ENCODE assay signal across 1 cellular context in the genomic region with DNA sequence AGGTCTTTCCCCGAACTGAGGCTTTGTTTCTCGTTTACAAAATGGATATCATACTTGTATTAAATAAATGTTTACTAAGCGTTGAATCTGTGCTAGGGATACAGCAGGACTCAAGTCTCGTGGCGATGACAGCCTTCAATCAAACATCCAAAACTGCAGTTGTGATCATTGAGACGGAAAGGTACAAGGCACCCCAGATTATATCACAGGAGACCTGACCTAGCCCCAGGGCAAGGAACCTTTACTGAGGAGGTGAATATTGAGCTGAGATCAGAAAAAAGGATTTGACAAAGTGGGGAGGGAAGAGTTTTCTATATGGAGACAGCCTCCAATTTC.
TF ChIP-seq lines count a peak whose summit lies in the region.

No MANE protein-coding gene starts in this region.

TF ChIP-seq in HepG2, 621 proteins besides CTCF, POLR2A, EP300 and RAD21 (continued from another document):
- TF ChIP-seq, protein P1, sequence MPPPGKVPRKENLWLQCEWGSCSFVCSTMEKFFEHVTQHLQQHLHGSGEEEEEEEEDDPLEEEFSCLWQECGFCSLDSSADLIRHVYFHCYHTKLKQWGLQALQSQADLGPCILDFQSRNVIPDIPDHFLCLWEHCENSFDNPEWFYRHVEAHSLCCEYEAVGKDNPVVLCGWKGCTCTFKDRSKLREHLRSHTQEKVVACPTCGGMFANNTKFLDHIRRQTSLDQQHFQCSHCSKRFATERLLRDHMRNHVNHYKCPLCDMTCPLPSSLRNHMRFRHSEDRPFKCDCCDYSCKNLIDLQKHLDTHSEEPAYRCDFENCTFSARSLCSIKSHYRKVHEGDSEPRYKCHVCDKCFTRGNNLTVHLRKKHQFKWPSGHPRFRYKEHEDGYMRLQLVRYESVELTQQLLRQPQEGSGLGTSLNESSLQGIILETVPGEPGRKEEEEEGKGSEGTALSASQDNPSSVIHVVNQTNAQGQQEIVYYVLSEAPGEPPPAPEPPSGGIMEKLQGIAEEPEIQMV (CRISPR knock-in tag; IDR thresholded peaks at IDR 0.05; ENCODE audit: low read depth): peak; percentile 10; the same call in 1 of the 2 replicates
- 0 out of 2 replicates have a peak, but pooled peaks have one; percentile 3 for TF ChIP-seq ZSCAN25 (CRISPR knock-in tag; IDR thresholded peaks at IDR 0.05)
- TF ChIP-seq HOXA9 (CRISPR knock-in tag; IDR thresholded peaks at IDR 0.05; ENCODE audit: borderline replicate concordance): 0 out of 2 replicates have a peak, but pooled peaks have one; percentile 15
- peak; percentile 8; the same call in 1 of the 2 replicates for TF ChIP-seq MZF1 (CRISPR knock-in tag; IDR thresholded peaks at IDR 0.05; ENCODE audit: borderline replicate concordance)
- TF ChIP-seq REPIN1 (CRISPR knock-in tag; IDR thresholded peaks at IDR 0.05; ENCODE audit: borderline replicate concordance, low read depth): no peak
- TF ChIP-seq RCOR2 (CRISPR knock-in tag; IDR thresholded peaks at IDR 0.05): 0 out of 2 replicates have a peak, but pooled peaks have one; percentile 3
- no peak for TF ChIP-seq ZNF331 (CRISPR knock-in tag; IDR thresholded peaks at IDR 0.05)
- TF ChIP-seq RBAK (CRISPR knock-in tag; IDR thresholded peaks at IDR 0.05): 0 out of 2 replicates have a peak, but pooled peaks have one; percentile 1
- TF ChIP-seq, protein P2, sequence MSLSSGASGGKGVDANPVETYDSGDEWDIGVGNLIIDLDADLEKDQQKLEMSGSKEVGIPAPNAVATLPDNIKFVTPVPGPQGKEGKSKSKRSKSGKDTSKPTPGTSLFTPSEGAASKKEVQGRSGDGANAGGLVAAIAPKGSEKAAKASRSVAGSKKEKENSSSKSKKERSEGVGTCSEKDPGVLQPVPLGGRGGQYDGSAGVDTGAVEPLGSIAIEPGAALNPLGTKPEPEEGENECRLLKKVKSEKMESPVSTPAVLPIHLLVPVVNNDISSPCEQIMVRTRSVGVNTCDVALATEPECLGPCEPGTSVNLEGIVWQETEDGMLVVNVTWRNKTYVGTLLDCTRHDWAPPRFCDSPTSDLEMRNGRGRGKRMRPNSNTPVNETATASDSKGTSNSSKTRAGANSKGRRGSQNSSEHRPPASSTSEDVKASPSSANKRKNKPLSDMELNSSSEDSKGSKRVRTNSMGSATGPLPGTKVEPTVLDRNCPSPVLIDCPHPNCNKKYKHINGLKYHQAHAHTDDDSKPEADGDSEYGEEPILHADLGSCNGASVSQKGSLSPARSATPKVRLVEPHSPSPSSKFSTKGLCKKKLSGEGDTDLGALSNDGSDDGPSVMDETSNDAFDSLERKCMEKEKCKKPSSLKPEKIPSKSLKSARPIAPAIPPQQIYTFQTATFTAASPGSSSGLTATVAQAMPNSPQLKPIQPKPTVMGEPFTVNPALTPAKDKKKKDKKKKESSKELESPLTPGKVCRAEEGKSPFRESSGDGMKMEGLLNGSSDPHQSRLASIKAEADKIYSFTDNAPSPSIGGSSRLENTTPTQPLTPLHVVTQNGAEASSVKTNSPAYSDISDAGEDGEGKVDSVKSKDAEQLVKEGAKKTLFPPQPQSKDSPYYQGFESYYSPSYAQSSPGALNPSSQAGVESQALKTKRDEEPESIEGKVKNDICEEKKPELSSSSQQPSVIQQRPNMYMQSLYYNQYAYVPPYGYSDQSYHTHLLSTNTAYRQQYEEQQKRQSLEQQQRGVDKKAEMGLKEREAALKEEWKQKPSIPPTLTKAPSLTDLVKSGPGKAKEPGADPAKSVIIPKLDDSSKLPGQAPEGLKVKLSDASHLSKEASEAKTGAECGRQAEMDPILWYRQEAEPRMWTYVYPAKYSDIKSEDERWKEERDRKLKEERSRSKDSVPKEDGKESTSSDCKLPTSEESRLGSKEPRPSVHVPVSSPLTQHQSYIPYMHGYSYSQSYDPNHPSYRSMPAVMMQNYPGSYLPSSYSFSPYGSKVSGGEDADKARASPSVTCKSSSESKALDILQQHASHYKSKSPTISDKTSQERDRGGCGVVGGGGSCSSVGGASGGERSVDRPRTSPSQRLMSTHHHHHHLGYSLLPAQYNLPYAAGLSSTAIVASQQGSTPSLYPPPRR (CRISPR knock-in tag; IDR thresholded peaks at IDR 0.05; ENCODE audit: borderline replicate concordance): 0 out of 2 replicates have a peak, but pooled peaks have one; percentile 11
- TF ChIP-seq ASH2L (IDR thresholded peaks at IDR 0.05; ENCODE audit: insufficient read length, low read depth, low read length): peak; percentile 0
- TF ChIP-seq GZF1 (CRISPR knock-in tag; IDR thresholded peaks at IDR 0.05): 0 out of 2 replicates have a peak, but pooled peaks have one; percentile 5
- 0 out of 2 replicates have a peak, but pooled peaks have one; percentile 8 for TF ChIP-seq MEF2D (CRISPR knock-in tag; IDR thresholded peaks at IDR 0.05)
- no peak for TF ChIP-seq BRD4 (CRISPR knock-in tag; IDR thresholded peaks at IDR 0.05)
- 0 out of 2 replicates have a peak, but pooled peaks have one; percentile 18 for TF ChIP-seq ZNF510 (CRISPR knock-in tag; IDR thresholded peaks at IDR 0.05; ENCODE audit: low read depth)
- TF ChIP-seq ZNF235 (CRISPR knock-in tag; IDR thresholded peaks at IDR 0.05; ENCODE audit: borderline replicate concordance): no peak
- no peak for TF ChIP-seq ZHX2 (IDR thresholded peaks at IDR 0.05; ENCODE audit: low read depth)
- no peak for TF ChIP-seq ZHX2 (CRISPR knock-in tag; IDR thresholded peaks at IDR 0.05; ENCODE audit: borderline replicate concordance)
- 0 out of 2 replicates have a peak, but pooled peaks have one; percentile 18 for TF ChIP-seq ZNF816 (CRISPR knock-in tag; IDR thresholded peaks at IDR 0.05; ENCODE audit: borderline replicate concordance)
- no peak for TF ChIP-seq DPF2 (CRISPR knock-in tag; IDR thresholded peaks at IDR 0.05; ENCODE audit: borderline replicate concordance, low read depth)
- TF ChIP-seq ZFP36L1 (CRISPR knock-in tag; IDR thresholded peaks at IDR 0.05): 0 out of 2 replicates have a peak, but pooled peaks have one; percentile 29
- TF ChIP-seq, protein P3, sequence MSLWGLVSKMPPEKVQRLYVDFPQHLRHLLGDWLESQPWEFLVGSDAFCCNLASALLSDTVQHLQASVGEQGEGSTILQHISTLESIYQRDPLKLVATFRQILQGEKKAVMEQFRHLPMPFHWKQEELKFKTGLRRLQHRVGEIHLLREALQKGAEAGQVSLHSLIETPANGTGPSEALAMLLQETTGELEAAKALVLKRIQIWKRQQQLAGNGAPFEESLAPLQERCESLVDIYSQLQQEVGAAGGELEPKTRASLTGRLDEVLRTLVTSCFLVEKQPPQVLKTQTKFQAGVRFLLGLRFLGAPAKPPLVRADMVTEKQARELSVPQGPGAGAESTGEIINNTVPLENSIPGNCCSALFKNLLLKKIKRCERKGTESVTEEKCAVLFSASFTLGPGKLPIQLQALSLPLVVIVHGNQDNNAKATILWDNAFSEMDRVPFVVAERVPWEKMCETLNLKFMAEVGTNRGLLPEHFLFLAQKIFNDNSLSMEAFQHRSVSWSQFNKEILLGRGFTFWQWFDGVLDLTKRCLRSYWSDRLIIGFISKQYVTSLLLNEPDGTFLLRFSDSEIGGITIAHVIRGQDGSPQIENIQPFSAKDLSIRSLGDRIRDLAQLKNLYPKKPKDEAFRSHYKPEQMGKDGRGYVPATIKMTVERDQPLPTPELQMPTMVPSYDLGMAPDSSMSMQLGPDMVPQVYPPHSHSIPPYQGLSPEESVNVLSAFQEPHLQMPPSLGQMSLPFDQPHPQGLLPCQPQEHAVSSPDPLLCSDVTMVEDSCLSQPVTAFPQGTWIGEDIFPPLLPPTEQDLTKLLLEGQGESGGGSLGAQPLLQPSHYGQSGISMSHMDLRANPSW (CRISPR knock-in tag; IDR thresholded peaks at IDR 0.05; ENCODE audit: borderline replicate concordance): 0 out of 2 replicates have a peak, but pooled peaks have one; percentile 6
- TF ChIP-seq, protein P4, sequence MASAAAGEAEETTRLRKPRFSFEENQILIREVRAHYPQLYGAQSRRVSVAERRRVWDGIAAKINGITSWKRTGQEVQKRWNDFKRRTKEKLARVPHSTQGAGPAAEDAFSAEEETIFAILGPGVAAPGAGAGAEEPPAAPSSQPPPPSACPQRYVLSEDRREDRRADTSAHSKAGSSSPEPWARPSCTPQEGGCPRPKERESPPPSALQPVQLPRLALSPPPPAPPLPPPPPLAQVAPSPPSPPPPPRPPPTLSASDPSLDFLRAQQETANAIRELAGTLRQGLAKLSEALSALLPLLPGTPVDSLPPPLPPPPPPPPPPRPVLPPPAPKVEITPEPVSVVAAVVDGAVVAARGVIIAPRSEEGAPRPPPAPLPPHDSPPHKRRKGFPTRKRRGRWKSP (CRISPR knock-in tag; IDR thresholded peaks at IDR 0.05): 0 out of 2 replicates have a peak, but pooled peaks have one; percentile 13
- no peak for TF ChIP-seq ZBTB20 (CRISPR knock-in tag; IDR thresholded peaks at IDR 0.05; ENCODE audit: borderline replicate concordance, low read depth)
- TF ChIP-seq MEIS2 (CRISPR knock-in tag; IDR thresholded peaks at IDR 0.05): no peak
- 0 out of 2 replicates have a peak, but pooled peaks have one; percentile 16 for TF ChIP-seq ZNF749 (CRISPR knock-in tag; IDR thresholded peaks at IDR 0.05; ENCODE audit: borderline replicate concordance)
- TF ChIP-seq SOX13 (IDR thresholded peaks at IDR 0.05): no peak
- 0 out of 4 replicates have a peak, but pooled peaks of 1 of the 2 experiments have one; percentile 4 for TF ChIP-seq SOX13 (CRISPR knock-in tag; conservative IDR thresholded peaks at IDR 0.05 in 1 of 2, IDR thresholded peaks at IDR 0.05 in 1 of 2)
- TF ChIP-seq KDM5A (IDR thresholded peaks at IDR 0.05; ENCODE audit: borderline replicate concordance, low read length): peak; percentile 90
- TF ChIP-seq TOPORS (CRISPR knock-in tag; IDR thresholded peaks at IDR 0.05): 0 out of 2 replicates have a peak, but pooled peaks have one; percentile 3
- TF ChIP-seq ZNF781 (CRISPR knock-in tag; IDR thresholded peaks at IDR 0.05; ENCODE audit: borderline replicate concordance, not compliant biosample characterization): peak; percentile 2
- TF ChIP-seq ZNF136 (CRISPR knock-in tag; IDR thresholded peaks at IDR 0.05; ENCODE audit: low read depth): 0 out of 2 replicates have a peak, but pooled peaks have one; percentile 79
- TF ChIP-seq REL (CRISPR knock-in tag; conservative IDR thresholded peaks at IDR 0.05): peak; percentile 10; the same call in 1 of the 2 replicates
